In genomic region chr10:99619851-99620712, GRCh38 we compare ENCODE assay signal across 8 cellular contexts. TPM values are rescaled to one million over a fixed set of nuclear protein-coding genes. Genes with fewer than 3 reads are reported as not detected.
DNase-seq lines count a peak whose midpoint lies in the region; ATAC-seq lines count a peak whose summit lies in the region.

A gene with protein sequence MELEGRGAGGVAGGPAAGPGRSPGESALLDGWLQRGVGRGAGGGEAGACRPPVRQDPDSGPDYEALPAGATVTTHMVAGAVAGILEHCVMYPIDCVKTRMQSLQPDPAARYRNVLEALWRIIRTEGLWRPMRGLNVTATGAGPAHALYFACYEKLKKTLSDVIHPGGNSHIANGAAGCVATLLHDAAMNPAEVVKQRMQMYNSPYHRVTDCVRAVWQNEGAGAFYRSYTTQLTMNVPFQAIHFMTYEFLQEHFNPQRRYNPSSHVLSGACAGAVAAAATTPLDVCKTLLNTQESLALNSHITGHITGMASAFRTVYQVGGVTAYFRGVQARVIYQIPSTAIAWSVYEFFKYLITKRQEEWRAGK (minus strand): TSS chr10:99620439. CDS start chr10:99620335, 104 bp downstream.

- no peaks in the 10 kb centered on the region for H3K36me3 ChIP-seq in aorta (ENCODE audit: control insufficient read depth in 1 of 2, insufficient read depth in 2 of 2, low read length in 1 of 2)

- WGBS in aorta, 2 donors: 1% methylated on average over 51 to 75 of the region's 75 CpGs

- no peaks in the 10 kb centered on the region for H3K4me1 ChIP-seq in aorta (ENCODE audit: control insufficient read depth in 1 of 2, insufficient read depth in 2 of 2, low read length in 2 of 2)

- H3K36me3 Mint-ChIP-seq in T-helper 2 cell treated with Interferon-gamma antibody and Interleukin-4, amounts not matched to agents 5 μg/mL and 100 μg/mL, for 36 hours (ENCODE audit: low read depth): peaks cover 14% of the 10 kb centered on the region

- peaks cover 35% of the 10 kb centered on the region for H3K4me1 Mint-ChIP-seq in T-helper 2 cell treated with Interferon-gamma antibody and Interleukin-4, amounts not matched to agents 5 μg/mL and 100 μg/mL, for 36 hours (ENCODE audit: low read depth)

- DNase-seq in EL: peak; percentile 100
- peak; percentile 99 for DNase-seq in NCI-H146 treated with DMSO at 0.1 percent for 48 hours (lab: John Stamatoyannopoulos, UW; ENCODE audit: unreplicated experiment)
- DNase-seq in T-helper 2 cell treated with Interferon-gamma antibody and Interleukin-4, amounts not matched to agents 5 μg/mL and 100 μg/mL, for 36 hours (ENCODE audit: low spot score): peak; percentile 94
- peak; percentile 99 for DNase-seq in astrocyte of the hippocampus (ENCODE audit: low read depth, low spot score)
- peak; percentile 96 for DNase-seq in hepatic stellate cell (ENCODE audit: low spot score)
- peak; percentile 100 for DNase-seq in putamen (ENCODE audit: low spot score)
- peak; percentile 96 to 97 for DNase-seq in aorta

- no peaks in the 10 kb centered on the region for H3K9me3 ChIP-seq in aorta (ENCODE audit: control insufficient read depth, low read length)

- intact Hi-C loops in aorta (cut with DNase I): loop anchor here (5.0 to 10.0 kb wide), 3 partner anchors 37 to 188 kb away; partner anchors contain the start of genes COX15 (in 2 of the 2), CUTC (in 2 of the 2), ENTPD7 (in 1 of the 2) and GOT1 (in 1 of the 2)

- H3K27ac Mint-ChIP-seq in T-helper 2 cell treated with Interferon-gamma antibody and Interleukin-4, amounts not matched to agents 5 μg/mL and 100 μg/mL, for 36 hours: peak within 1 kb of the TSS; percentile 96

- H3K27me3 Mint-ChIP-seq in T-helper 2 cell treated with Interferon-gamma antibody and Interleukin-4, amounts not matched to agents 5 μg/mL and 100 μg/mL, for 36 hours (ENCODE audit: low read depth): no peaks in the 10 kb centered on the region

- H3K27ac ChIP-seq in aorta (ENCODE audit: low read depth in 1 of 2, low read length in 2 of 2): peak within 1 kb of the TSS; percentile 74 to 94

- peak within 1 kb of the TSS; percentile 93 for H3K4me3 Mint-ChIP-seq in T-helper 2 cell treated with Interferon-gamma antibody and Interleukin-4, amounts not matched to agents 5 μg/mL and 100 μg/mL, for 36 hours

- ATAC-seq in HG02763 (IDR thresholded peaks at IDR 0.05; ENCODE audit: unreplicated experiment): peak; percentile 78
- ATAC-seq in aorta (ENCODE audit: low FRiP score): peak; percentile 94

- H3K4me3 ChIP-seq in aorta (ENCODE audit: low read length in 2 of 2): peak within 1 kb of the TSS; percentile 71 to 98

- H3K9me3 Mint-ChIP-seq in T-helper 2 cell treated with Interferon-gamma antibody and Interleukin-4, amounts not matched to agents 5 μg/mL and 100 μg/mL, for 36 hours: no peaks in the 10 kb centered on the region

- no peaks in the 10 kb centered on the region for H3K27me3 ChIP-seq in aorta (ENCODE audit: control insufficient read depth in 1 of 2, insufficient read depth in 2 of 2, low read length in 1 of 2)

RNA-seq across cellular contexts. Expression of the gene that starts here (rescaled TPM):
- 10 to 100 TPM; 43.9 to 47.0 TPM for total RNA-seq in aorta
- 100 to 1,000 TPM in 1 of 2 donors, 10 to 100 TPM in 1; 40.4 to 157 TPM for polyA plus RNA-seq in aorta

Comparison
In these comparisons a context has a peak if more than half of its experiments do, and no peak if none do; other contexts are left out.
1. Peak in every context shown above with its lines: DNase-seq, ATAC-seq, H3K4me3 ChIP-seq and H3K27ac ChIP-seq.